ENCODE assay signal across 8 cellular contexts in genomic region chr5:138464018-138464387, GRCh38. TPM values are rescaled to one million over a fixed set of nuclear protein-coding genes. Genes with fewer than 3 reads are reported as not detected.
DNase-seq lines count a peak whose midpoint lies in the region; ATAC-seq and TF ChIP-seq lines count a peak whose summit lies in the region.

No MANE protein-coding gene starts in this region.

- peak; percentile 93 for DNase-seq in Caki2 (ENCODE audit: low read depth)
- DNase-seq in HT1080 (ENCODE audit: low read depth) = peak; percentile 95
- peak; percentile 92 for DNase-seq in NOMO-1 treated with DMSO at 0.1 percent for 48 hours (lab: John Stamatoyannopoulos, UW; ENCODE audit: unreplicated experiment)
- DNase-seq in activated CD8-positive, alpha-beta memory T cell treated with anti-CD3 and anti-CD28 coated beads, Interleukin-2, amount 50 U/mL, for 24 hours (ENCODE audit: extremely low read depth) = peak; percentile 70
- peak; percentile 95 for DNase-seq in endothelial cell (ENCODE audit: low spot score)
- peak; percentile 91 for DNase-seq in middle frontal gyrus (ENCODE audit: extremely low spot score, low spot score)
- peak; percentile 82 to 87 for DNase-seq in stimulated activated CD8-positive, alpha-beta memory T cell treated with anti-CD3 and anti-CD28 coated beads, Interleukin-2, amount 100 ng/mL, for 1 hour (ENCODE audit: low read depth in 2 of 2)

- H3K4me3 Mint-ChIP-seq in endothelial cell (ENCODE audit: unreplicated experiment) = no peak overlapping the region

- no peak overlapping the region for H3K27ac Mint-ChIP-seq in endothelial cell (ENCODE audit: unreplicated experiment)

- ATAC-seq in GM21360 (IDR thresholded peaks at IDR 0.05; ENCODE audit: unreplicated experiment) = peak; percentile 48

- peak; percentile 95 for TF ChIP-seq CTCF in endothelial cell (IDR thresholded peaks at IDR 0.05; ENCODE audit: unreplicated experiment)

- H3K27me3 Mint-ChIP-seq in endothelial cell (ENCODE audit: unreplicated experiment) = peaks cover 26% of the 10 kb centered on the region

- H3K9me3 Mint-ChIP-seq in endothelial cell (ENCODE audit: unreplicated experiment) = peaks cover 4% of the 10 kb centered on the region

- in situ Hi-C loops in Caki2 (cut with HindIII; ENCODE audit: low pct_unique_long_range_greater_than_20kb, low sequenced_read_pairs) = no loop called here

- H3K4me1 Mint-ChIP-seq in endothelial cell (ENCODE audit: unreplicated experiment) = peaks cover 8% of the 10 kb centered on the region

- H3K36me3 Mint-ChIP-seq in endothelial cell (ENCODE audit: low read depth, unreplicated experiment) = peaks cover 10% of the 10 kb centered on the region

RNA-seq across cellular contexts. Expression of gene EGR1, which starts 1.3 kb away (rescaled TPM):
- 0.75 and 1.0 TPM in 2 replicates for total RNA-seq in Caki2 (2014; rRNA removed; shearing (Covaris generic); ENCODE audit: low replicate concordance)
- total RNA-seq in HT1080 (2014; rRNA removed; shearing (Covaris generic)) = 0.60 and 0.64 TPM in 2 replicates
- 3.3 and 3.7 TPM in 2 replicates for polyA plus RNA-seq in HT1080 (2015; cell fraction: cytosol; rRNA removed)
- polyA plus RNA-seq in HT1080 (2015; cell fraction: nucleus; rRNA removed) = 2.2 and 4.1 TPM in 2 replicates
- 2.1 TPM for total RNA-seq in endothelial cell (ENCODE audit: unreplicated experiment)

RNA-seq across cellular contexts. Expression of gene REEP2, which starts 25.1 kb away (rescaled TPM):
- 1.5 and 8.9 TPM in 2 replicates for total RNA-seq in Caki2 (2014; rRNA removed; shearing (Covaris generic); ENCODE audit: low replicate concordance)
- 1.6 and 2.6 TPM in 2 replicates for total RNA-seq in HT1080 (2014; rRNA removed; shearing (Covaris generic))
- 3.3 and 4.5 TPM in 2 replicates for polyA plus RNA-seq in HT1080 (2015; cell fraction: cytosol; rRNA removed)
- 3.5 and 5.4 TPM in 2 replicates for polyA plus RNA-seq in HT1080 (2015; cell fraction: nucleus; rRNA removed)
- 72.8 TPM for total RNA-seq in endothelial cell (ENCODE audit: unreplicated experiment)

Comparison
In these comparisons a context has a peak if more than half of its experiments do, and no peak if none do; other contexts are left out.
1. Peak in every context shown above with its lines: DNase-seq and ATAC-seq.